Comparison of ENCODE assay signal across 8 cellular contexts in the genomic region with DNA sequence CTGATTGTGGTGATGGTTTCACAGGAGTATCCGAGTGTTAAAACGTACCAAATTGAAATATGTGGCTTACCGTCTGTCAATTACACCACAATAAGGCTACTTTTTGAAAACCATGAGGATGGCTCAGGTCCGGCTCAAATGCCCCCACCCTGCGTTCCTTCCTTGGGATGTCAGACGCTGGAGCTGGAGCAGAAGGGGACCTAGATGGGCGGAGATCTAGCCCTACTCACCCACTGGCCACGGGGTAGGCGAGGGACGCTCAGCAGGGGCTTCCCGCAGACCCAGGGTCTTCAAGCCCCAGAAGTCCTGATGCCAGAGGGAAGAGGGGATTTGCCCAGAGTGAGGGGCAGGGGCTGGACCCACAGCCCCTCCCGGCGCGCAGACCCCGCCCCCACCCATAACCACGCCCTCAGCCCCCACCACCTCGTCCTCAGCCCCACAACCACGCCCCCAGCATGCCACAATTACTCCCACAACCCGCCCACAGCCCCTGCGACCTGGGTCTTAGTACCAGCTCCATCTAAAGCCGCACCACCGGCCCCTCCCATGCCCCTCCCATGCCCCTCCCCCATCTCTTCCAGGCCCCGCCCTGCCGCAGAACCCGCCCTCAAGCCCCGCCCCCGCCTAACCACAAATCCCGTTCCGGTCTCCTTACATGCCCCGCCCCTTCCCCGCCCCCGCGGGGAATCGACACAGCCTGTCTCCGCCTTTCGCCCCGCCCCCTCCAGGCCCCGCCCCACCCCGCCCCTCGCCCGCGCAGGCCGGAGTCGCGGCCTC. TPM values are rescaled to one million over a fixed set of nuclear protein-coding genes. Genes with fewer than 3 reads are reported as not detected.
DNase-seq lines count a peak whose midpoint lies in the region; ATAC-seq and TF ChIP-seq lines count a peak whose summit lies in the region.

A gene with protein sequence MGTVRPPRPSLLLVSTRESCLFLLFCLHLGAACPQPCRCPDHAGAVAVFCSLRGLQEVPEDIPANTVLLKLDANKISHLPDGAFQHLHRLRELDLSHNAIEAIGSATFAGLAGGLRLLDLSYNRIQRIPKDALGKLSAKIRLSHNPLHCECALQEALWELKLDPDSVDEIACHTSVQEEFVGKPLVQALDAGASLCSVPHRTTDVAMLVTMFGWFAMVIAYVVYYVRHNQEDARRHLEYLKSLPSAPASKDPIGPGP (plus strand): TSS at position 764 of the 777 bp plus-strand sequence. CDS start 1,135 bp downstream, outside the sequence.

- peak; percentile 60 for ATAC-seq in GM18498 (IDR thresholded peaks at IDR 0.05; ENCODE audit: unreplicated experiment)
- ATAC-seq in left lobe of liver: peak; percentile 72
- no peak for ATAC-seq in HG03457 (IDR thresholded peaks at IDR 0.05; ENCODE audit: unreplicated experiment)

- no peak for TF ChIP-seq CTCF in choroid plexus epithelial cell (conservative IDR thresholded peaks at IDR 0.05; ENCODE audit: low read depth, low read length)

- peak; percentile 93 for DNase-seq in NCI-H146 (lab: John Stamatoyannopoulos, UW)
- DNase-seq in activated CD4-positive, alpha-beta T cell treated with anti-CD3 and anti-CD28 coated beads for 1 hour: peak; percentile 72
- peak; percentile 80 for DNase-seq in choroid plexus epithelial cell (ENCODE audit: low read depth)
- DNase-seq in left lobe of liver (ENCODE audit: low spot score): peak; percentile 94
- DNase-seq in stimulated activated CD4-positive, alpha-beta T cell treated with anti-CD3 and anti-CD28 coated beads, Interleukin-2, amount 100 ng/mL, for 4 hours (ENCODE audit: low read depth): peak; percentile 81
- DNase-seq in SHP77 (lab: John Stamatoyannopoulos, UW): no peak

- peak within 1 kb of the TSS; percentile 55 for H3K4me3 ChIP-seq in choroid plexus epithelial cell (ENCODE audit: low read depth, low read length)

RNA-seq across cellular contexts. Expression of the gene that starts here (rescaled TPM):
- total RNA-seq in left lobe of liver: 22.0 TPM

Comparison
In these comparisons a context has a peak if more than half of its experiments do, and no peak if none do; other contexts are left out.
1. DNase-seq: peak in NCI-H146 (single experiment), activated CD4-positive, alpha-beta T cell treated with anti-CD3 and anti-CD28 coated beads for 1 hour (single experiment), choroid plexus epithelial cell (single experiment), left lobe of liver (single experiment) and stimulated activated CD4-positive, alpha-beta T cell treated with anti-CD3 and anti-CD28 coated beads, Interleukin-2, amount 100 ng/mL, for 4 hours (single experiment); none in SHP77 (0 of 2).